Comparison of ENCODE assay signal across 11 cellular contexts in genomic region chr2:159497857-159498256, GRCh38.
DNase-seq lines count a peak whose midpoint lies in the region; ATAC-seq and TF ChIP-seq lines count a peak whose summit lies in the region.
"Had no signal": no experiment of that assay in that cellular context is flagged by ENCODE, and none has a peak within 500 bp of the region (broad histone marks: within the 10 kb centered on the region; RNA-seq: fewer than 3 reads in every experiment).

No MANE protein-coding gene starts in this region.

- H3K4me3 ChIP-seq in left ventricle myocardium inferior, result no peak overlapping the region
- H3K4me3 ChIP-seq in upper lobe of right lung, result no peak overlapping the region
- H3K4me3 ChIP-seq: dorsolateral prefrontal cortex had no signal

- TF ChIP-seq CTCF in left ventricle myocardium inferior (IDR thresholded peaks at IDR 0.05; ENCODE audit: borderline replicate concordance), result no peak
- no peak for TF ChIP-seq CTCF in upper lobe of right lung (IDR thresholded peaks at IDR 0.05)

- peaks cover 21% of the 10 kb centered on the region for H3K36me3 Mint-ChIP-seq in activated naive CD8-positive, alpha-beta T cell treated with anti-CD3 and anti-CD28 coated beads for 36 hours

- H3K36me3 ChIP-seq in left ventricle myocardium inferior (peaks cover 17% of the 10 kb centered on the region), upper lobe of right lung (no peaks in the 10 kb centered on the region)

- H3K27ac Mint-ChIP-seq in activated naive CD8-positive, alpha-beta T cell treated with anti-CD3 and anti-CD28 coated beads for 36 hours, result peak overlapping the region; percentile 81
- H3K27ac Mint-ChIP-seq: B cell had no signal

- peak overlapping the region; percentile 33 for H3K27ac ChIP-seq in left ventricle myocardium inferior (replicated peaks)
- H3K27ac ChIP-seq in upper lobe of right lung, result peak overlapping the region; percentile 13
- no peak overlapping the region for H3K27ac ChIP-seq in substantia nigra (ENCODE audit: low read depth, low read length, poor library complexity, severe bottlenecking)

- no peaks in the 10 kb centered on the region for H3K27me3 Mint-ChIP-seq in activated naive CD8-positive, alpha-beta T cell treated with anti-CD3 and anti-CD28 coated beads for 36 hours
- H3K27me3 Mint-ChIP-seq: B cell had no signal

- peaks cover 11% of the 10 kb centered on the region for H3K4me1 Mint-ChIP-seq in activated naive CD8-positive, alpha-beta T cell treated with anti-CD3 and anti-CD28 coated beads for 36 hours

- H3K27me3 ChIP-seq in left ventricle myocardium inferior (ENCODE audit: low read depth) (no peaks in the 10 kb centered on the region), upper lobe of right lung (no peaks in the 10 kb centered on the region)
- H3K27me3 ChIP-seq: dorsolateral prefrontal cortex had no signal

- H3K4me3 Mint-ChIP-seq in activated naive CD8-positive, alpha-beta T cell treated with anti-CD3 and anti-CD28 coated beads for 36 hours, result no peak overlapping the region
- H3K4me3 Mint-ChIP-seq: B cell; T-helper 2 cell treated with Interferon-gamma antibody and Interleukin-4, amounts not matched to agents 5 μg/mL and 100 μg/mL, for 36 hours had no signal

- ATAC-seq in left colon (peak; percentile 91), upper lobe of right lung (no peak), HG03175 (IDR thresholded peaks at IDR 0.05; ENCODE audit: unreplicated experiment) (no peak)

- H3K9me3 ChIP-seq in left ventricle myocardium inferior (replicated peaks) (peaks cover 17% of the 10 kb centered on the region), upper lobe of right lung (peaks cover 3% of the 10 kb centered on the region)

- peaks cover 14% of the 10 kb centered on the region for H3K9me3 Mint-ChIP-seq in activated naive CD8-positive, alpha-beta T cell treated with anti-CD3 and anti-CD28 coated beads for 36 hours

- no peak for DNase-seq in left ventricle myocardium inferior
- no peak for DNase-seq in cardiac septum (ENCODE audit: low spot score)
- DNase-seq in activated naive CD8-positive, alpha-beta T cell treated with anti-CD3 and anti-CD28 coated beads for 36 hours, result no peak
- DNase-seq in left colon, result no peak
- DNase-seq in upper lobe of right lung, result no peak
- DNase-seq in substantia nigra (lab: John Stamatoyannopoulos, UW), result no peak
- no peak for DNase-seq in hippocampal formation (lab: John Stamatoyannopoulos, UW)
- DNase-seq: dorsolateral prefrontal cortex had no signal

- H3K4me1 ChIP-seq in left ventricle myocardium inferior (peaks cover 9% of the 10 kb centered on the region), upper lobe of right lung (no peaks in the 10 kb centered on the region)

- intact Hi-C loops in left ventricle myocardium inferior (cut with micrococcal nuclease) (no loop called here), cardiac septum (cut with DNase I) (no loop called here), left colon (cut with DNase I, micrococcal nuclease) (no loop called here), upper lobe of right lung (cut with DNase I) (no loop called here)
